8 cellular contexts compared by ENCODE assay signal in the genomic region with DNA sequence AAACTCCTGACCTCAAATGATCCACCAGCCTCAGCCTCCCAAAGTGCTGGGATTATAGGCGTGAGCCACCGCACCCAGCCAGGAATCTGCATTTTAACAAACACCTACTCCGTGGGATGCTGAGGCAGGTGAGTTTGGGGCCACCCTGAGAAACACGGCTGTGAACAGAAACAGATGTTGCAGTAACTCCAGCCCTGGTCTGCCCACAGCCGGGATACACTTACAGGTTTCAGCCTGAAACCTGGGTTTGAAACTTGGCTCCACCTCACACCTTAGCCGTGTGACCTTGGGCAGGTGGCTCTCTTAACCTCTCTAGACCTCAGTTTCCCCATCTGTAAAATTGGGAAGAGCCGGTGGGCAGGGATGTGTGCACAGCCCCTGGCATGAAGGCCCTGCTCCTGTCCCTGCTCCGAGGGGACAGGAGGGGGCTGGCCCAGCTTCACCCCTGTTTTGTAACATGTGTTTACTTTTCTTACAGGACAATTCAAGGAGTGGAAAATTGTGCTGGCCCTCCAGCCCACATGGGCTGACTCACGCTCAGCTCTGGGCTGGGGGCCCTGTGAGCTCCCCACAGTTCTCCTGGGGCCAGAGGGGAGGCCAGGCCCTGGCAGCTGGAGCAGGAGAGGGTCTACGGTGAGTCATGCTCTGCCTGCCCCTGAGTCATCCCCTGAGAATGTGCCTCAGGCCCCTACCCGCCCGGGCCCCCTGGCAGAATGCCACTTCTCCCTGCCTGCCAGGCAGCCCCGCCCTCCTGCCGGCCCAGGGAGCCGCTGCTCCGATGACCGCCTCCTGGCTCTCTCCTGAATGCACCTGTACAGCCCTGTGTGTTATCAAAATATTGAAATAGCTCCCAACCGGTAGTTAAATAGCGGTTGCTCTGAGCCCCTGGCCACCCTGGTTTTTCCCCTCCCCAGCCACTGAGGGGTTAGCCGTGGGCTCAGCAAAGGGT. TPM values are rescaled to one million over a fixed set of nuclear protein-coding genes. Genes with fewer than 3 reads are reported as not detected.
A peak's percentile ranks its signal among the peaks of the same experiment; 100 is the strongest.
DNase-seq lines count a peak whose midpoint lies in the region; ATAC-seq, FAIRE-seq and TF ChIP-seq lines count a peak whose summit lies in the region.

No MANE protein-coding gene starts in this region.

- no peak overlapping the region for H3K27ac Mint-ChIP-seq in naive thymus-derived CD4-positive, alpha-beta T cell

- DNase-seq in AG04450 (ENCODE audit: low read depth, low spot score): peak; percentile 95
- DNase-seq in HTR-8/SVneo (ENCODE audit: insufficient read length, low spot score): peak; percentile 98
- peak; percentile 84 for DNase-seq in Panc1 (ENCODE audit: low read depth, low spot score)
- DNase-seq in esophagus squamous epithelium (lab: John Stamatoyannopoulos, UW): no peak
- no peak for DNase-seq in naive thymus-derived CD4-positive, alpha-beta T cell

- H3K27me3 ChIP-seq in AG04450 (ENCODE audit: control insufficient read depth, insufficient read depth, low read length): no peaks in the 10 kb centered on the region
- no peaks in the 10 kb centered on the region for H3K27me3 ChIP-seq in Panc1 (ENCODE audit: control insufficient read depth, insufficient read depth, low read length)
- no peaks in the 10 kb centered on the region for H3K27me3 ChIP-seq in esophagus squamous epithelium
- H3K27me3 ChIP-seq in naive thymus-derived CD4-positive, alpha-beta T cell (ENCODE audit: control insufficient read depth in 2 of 2, insufficient read depth in 2 of 2, low read length in 2 of 2): no peaks in the 10 kb centered on the region

- H3K27ac ChIP-seq in AG04450 (ENCODE audit: low read depth, low read length): peak overlapping the region; percentile 97
- H3K27ac ChIP-seq in Panc1 (ENCODE audit: low read length): peak overlapping the region; percentile 94
- peak overlapping the region; percentile 89 to 98 (median 94) for H3K27ac ChIP-seq in esophagus squamous epithelium
- no peak overlapping the region for H3K27ac ChIP-seq in naive thymus-derived CD4-positive, alpha-beta T cell (ENCODE audit: low read depth, low read length)

- H3K36me3 Mint-ChIP-seq in naive thymus-derived CD4-positive, alpha-beta T cell: no peaks in the 10 kb centered on the region

- no TSS peak for BruUV-seq in Panc1 (replicated peaks; lab: Mats Ljungman, UMichigan)

- peaks cover 0 to 2% (median 0%) of the 10 kb centered on the region in 11 donors for H3K9me3 Mint-ChIP-seq in naive thymus-derived CD4-positive, alpha-beta T cell

- H3K4me1 Mint-ChIP-seq in naive thymus-derived CD4-positive, alpha-beta T cell: peaks cover 0 to 8% (median 0%) of the 10 kb centered on the region in 7 donors

- H3K4me3 ChIP-seq in AG04450 (ENCODE audit: low read depth, low read length) (peak overlapping the region; percentile 25), Panc1 (ENCODE audit: low read depth in 2 of 2, low read length in 2 of 2) (peak overlapping the region in 1 of 2 experiments; percentile 15; a peak in 2 of 4 replicates), esophagus squamous epithelium (peak overlapping the region in 3 of 4 donors; percentile 9 to 25 (median 10))
- no peak overlapping the region for H3K4me3 ChIP-seq in naive thymus-derived CD4-positive, alpha-beta T cell (ENCODE audit: low read length)

- intact Hi-C loops in Panc1 (cut with micrococcal nuclease; ENCODE audit: unreplicated experiment): no loop called here
- intact Hi-C loops in esophagus squamous epithelium (cut with DNase I): loop anchor here (5.0 kb wide), 1 partner anchor 97 kb away; the partner anchor contains the start of genes GLYR1 and UBN1
- intact Hi-C loops in naive thymus-derived CD4-positive, alpha-beta T cell (cut with micrococcal nuclease): no loop called here

- TF ChIP-seq CTCF in AG04450 (IDR thresholded peaks at IDR 0.05; ENCODE audit: low read depth, low read length) (no peak), Panc1 (IDR thresholded peaks at IDR 0.05) (no peak), esophagus squamous epithelium (IDR thresholded peaks at IDR 0.05) (no peak)

- POLR2A ChIA-PET in AG04450 (lab: Yijun Ruan, JAX): interaction anchor here (0.5 to 1.1 kb wide), 6 partner anchors 9 to 210 kb away, joined by 3 to 7 read pairs (median 5); partner anchors contain the start of genes ANKS3, DNAAF8 and SEC14L5
- POLR2A ChIA-PET in Panc1 (lab: Charles Lee): interaction anchor here (0.6 to 0.7 kb wide), 2 partner anchors 89 to 826 kb away, joined by 3 to 5 read pairs; partner anchors contain the start of gene NAGPA
- POLR2A ChIA-PET in naive thymus-derived CD4-positive, alpha-beta T cell (lab: Charles Lee): no interaction called here

- no peaks in the 10 kb centered on the region for H3K9me3 ChIP-seq in AG04450 (ENCODE audit: control insufficient read depth, insufficient read depth, low read length)
- no peaks in the 10 kb centered on the region for H3K9me3 ChIP-seq in Panc1 (ENCODE audit: control insufficient read depth, insufficient read depth, low read depth, low read length)
- H3K9me3 ChIP-seq in esophagus squamous epithelium: no peaks in the 10 kb centered on the region
- no peaks in the 10 kb centered on the region for H3K9me3 ChIP-seq in naive thymus-derived CD4-positive, alpha-beta T cell (ENCODE audit: control insufficient read depth in 2 of 3, low read length in 3 of 3)

- in situ Hi-C loops in Panc1 (cut with HindIII; ENCODE audit: low pct_unique_long_range_greater_than_20kb, low sequenced_read_pairs): no loop called here

- CTCF ChIA-PET in AG04450 (lab: Charles Lee): interaction anchor here (0.7 to 1.3 kb wide), 2 partner anchors 11 to 26 kb away, joined by 4 to 7 read pairs; no protein-coding TSS in a partner anchor
- CTCF ChIA-PET in Panc1 (lab: Charles Lee): no interaction called here
- CTCF ChIA-PET in naive thymus-derived CD4-positive, alpha-beta T cell (lab: Charles Lee): no interaction called here

- peaks cover 0 to 23% (median 5%) of the 10 kb centered on the region in 5 donors for H3K27me3 Mint-ChIP-seq in naive thymus-derived CD4-positive, alpha-beta T cell

- H3K36me3 ChIP-seq in Panc1 (ENCODE audit: control insufficient read depth, insufficient read depth, low read length): no peaks in the 10 kb centered on the region
- H3K36me3 ChIP-seq in esophagus squamous epithelium: no peaks in the 10 kb centered on the region
- H3K36me3 ChIP-seq in naive thymus-derived CD4-positive, alpha-beta T cell (ENCODE audit: control insufficient read depth in 2 of 3, insufficient read depth in 3 of 3, low read length in 3 of 3): no peaks in the 10 kb centered on the region

- FAIRE-seq in HTR-8/SVneo (lab: Jason Lieb, UNC): peak; percentile 96

- ATAC-seq in Panc1 (peak; percentile 88), HG03457 (IDR thresholded peaks at IDR 0.05; ENCODE audit: unreplicated experiment) (no peak), HG03039 (IDR thresholded peaks at IDR 0.05; ENCODE audit: unreplicated experiment) (no peak), GM19452 (IDR thresholded peaks at IDR 0.05; ENCODE audit: unreplicated experiment) (no peak)
- ATAC-seq in naive thymus-derived CD4-positive, alpha-beta T cell: peak; percentile 45

- WGBS in esophagus squamous epithelium, 2 donors: 14 to 15% methylated on average over 4 to 13 of the region's 20 CpGs

- H3K4me3 Mint-ChIP-seq in naive thymus-derived CD4-positive, alpha-beta T cell: no peak overlapping the region

- TF ChIP-seq POLR2A in esophagus squamous epithelium (IDR thresholded peaks at IDR 0.05): no peak

- peaks cover 76% of the 10 kb centered on the region for H3K4me1 ChIP-seq in Panc1 (ENCODE audit: control insufficient read depth, insufficient read depth, low read length)
- peaks cover 47 to 96% (median 54%) of the 10 kb centered on the region in 3 donors for H3K4me1 ChIP-seq in esophagus squamous epithelium
- no peaks in the 10 kb centered on the region for H3K4me1 ChIP-seq in naive thymus-derived CD4-positive, alpha-beta T cell (ENCODE audit: control insufficient read depth in 2 of 2, insufficient read depth in 2 of 2, low read length in 2 of 2)

RNA-seq across cellular contexts. Expression of gene PPL, which starts 7.7 kb away (rescaled TPM):
- 2.0 and 2.2 TPM in 2 replicates for polyA plus RNA-seq in AG04450 (2011; rRNA removed)
- polyA minus RNA-seq in AG04450 (2011; rRNA and poly(A)+ RNA removed): 2.9 and 3.9 TPM in 2 replicates
- total RNA-seq in Panc1 (2021; ENCODE audit: unreplicated experiment) (89.4 TPM), esophagus squamous epithelium (1,000 to 10,000 TPM in 2 of 4 donors, 100 to 1,000 TPM in 2; 504 to 1,677 (median 860) TPM)
- polyA plus RNA-seq in Panc1 (2012; ENCODE audit: insufficient read length): 97.1 TPM
- not detected for total RNA-seq in naive thymus-derived CD4-positive, alpha-beta T cell
- polyA plus RNA-seq in naive thymus-derived CD4-positive, alpha-beta T cell: under 1 TPM; 0.15 to 0.47 TPM

RNA-seq across cellular contexts. Expression of gene SEC14L5, which starts 13.5 kb away (rescaled TPM):
- 0.05 and 0.06 TPM in 2 replicates for polyA plus RNA-seq in AG04450 (2011; rRNA removed)
- 0.52 TPM in 1 of 2 replicates, not detected in the other for polyA minus RNA-seq in AG04450 (2011; rRNA and poly(A)+ RNA removed)
- total RNA-seq in Panc1 (2021; ENCODE audit: unreplicated experiment) (0.26 TPM), esophagus squamous epithelium (1 to 10 TPM in 1 of 4 donors, under 1 TPM in 3; 0.22 to 5.6 (median 0.49) TPM)
- polyA plus RNA-seq in Panc1 (2012; ENCODE audit: insufficient read length): 0.33 TPM
- 1 to 10 TPM in 1 of 5 experiments, under 1 TPM in 1, not detected in 3; 0.21 to 1.0 TPM for total RNA-seq in naive thymus-derived CD4-positive, alpha-beta T cell
- not detected for polyA plus RNA-seq in naive thymus-derived CD4-positive, alpha-beta T cell

Comparison
In these comparisons a context has a peak if more than half of its experiments do, and no peak if none do; other contexts are left out.
1. DNase-seq: peak in AG04450 (single experiment), HTR-8/SVneo (single experiment) and Panc1 (single experiment); none in esophagus squamous epithelium (single experiment) and naive thymus-derived CD4-positive, alpha-beta T cell (0 of 9).
2. ATAC-seq: peak in Panc1 (single experiment) and naive thymus-derived CD4-positive, alpha-beta T cell (single experiment); none in HG03457 (single experiment), HG03039 (single experiment) and GM19452 (single experiment).
3. RNA of gene PPL, which starts 7.7 kb away (total RNA-seq): 504 to 1,677 TPM in esophagus squamous epithelium and 89.4 TPM in Panc1 (single experiment); not detected in naive thymus-derived CD4-positive, alpha-beta T cell; every median in the first group is over 10 times any median in the second.